1 cellular context compared by ENCODE assay signal in the genomic region with DNA sequence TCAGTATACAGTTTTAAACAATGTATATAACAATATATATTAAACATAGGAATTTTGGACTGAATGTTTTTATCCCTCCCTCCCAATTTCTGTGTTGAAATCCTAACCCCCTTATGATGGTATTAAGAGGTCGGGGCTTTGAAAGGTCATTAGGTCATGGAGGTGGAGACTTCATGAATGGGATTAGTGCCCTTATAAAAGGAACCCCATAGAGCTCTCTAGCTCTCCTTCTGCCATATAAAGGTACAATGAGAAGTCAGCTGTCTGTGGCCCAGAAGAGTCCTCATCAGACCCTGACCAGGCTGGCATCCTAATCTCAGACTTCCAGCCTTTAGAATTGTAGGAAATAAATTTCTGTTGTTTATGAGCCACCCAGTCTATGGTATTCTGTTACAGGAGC.
TF ChIP-seq lines count a peak whose summit lies in the region.

No MANE protein-coding gene starts in this region.

TF ChIP-seq in WTC11, 78 proteins besides CTCF, POLR2A, EP300 and RAD21 (continued from another document):
- TF ChIP-seq ZNF532 (CRISPR knock-in tag; IDR thresholded peaks at IDR 0.05; ENCODE audit: borderline replicate concordance), result no peak
- no peak for TF ChIP-seq OVOL2 (CRISPR knock-in tag; IDR thresholded peaks at IDR 0.05; ENCODE audit: borderline replicate concordance)
- TF ChIP-seq CREB1 (CRISPR knock-in tag; IDR thresholded peaks at IDR 0.05), result no peak
- TF ChIP-seq, protein P1, sequence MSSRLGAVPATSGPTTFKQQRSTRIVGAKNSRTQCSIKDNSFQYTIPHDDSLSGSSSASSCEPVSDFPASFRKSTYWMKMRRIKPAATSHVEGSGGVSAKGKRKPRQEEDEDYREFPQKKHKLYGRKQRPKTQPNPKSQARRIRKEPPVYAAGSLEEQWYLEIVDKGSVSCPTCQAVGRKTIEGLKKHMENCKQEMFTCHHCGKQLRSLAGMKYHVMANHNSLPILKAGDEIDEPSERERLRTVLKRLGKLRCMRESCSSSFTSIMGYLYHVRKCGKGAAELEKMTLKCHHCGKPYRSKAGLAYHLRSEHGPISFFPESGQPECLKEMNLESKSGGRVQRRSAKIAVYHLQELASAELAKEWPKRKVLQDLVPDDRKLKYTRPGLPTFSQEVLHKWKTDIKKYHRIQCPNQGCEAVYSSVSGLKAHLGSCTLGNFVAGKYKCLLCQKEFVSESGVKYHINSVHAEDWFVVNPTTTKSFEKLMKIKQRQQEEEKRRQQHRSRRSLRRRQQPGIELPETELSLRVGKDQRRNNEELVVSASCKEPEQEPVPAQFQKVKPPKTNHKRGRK (CRISPR knock-in tag; IDR thresholded peaks at IDR 0.05; ENCODE audit: borderline replicate concordance), result no peak
- no peak for TF ChIP-seq IRF2 (CRISPR knock-in tag; IDR thresholded peaks at IDR 0.05; ENCODE audit: borderline replicate concordance, low read depth)
- TF ChIP-seq NR1H2 (CRISPR knock-in tag; IDR thresholded peaks at IDR 0.05), result no peak
- no peak for TF ChIP-seq SOX15 (CRISPR knock-in tag; IDR thresholded peaks at IDR 0.05)
- no peak for TF ChIP-seq JUN (CRISPR knock-in tag; IDR thresholded peaks at IDR 0.05)
- no peak for TF ChIP-seq MYBL2 (CRISPR knock-in tag; IDR thresholded peaks at IDR 0.05)
